Comparison of ENCODE assay signal across 21 cellular contexts in the genomic region with DNA sequence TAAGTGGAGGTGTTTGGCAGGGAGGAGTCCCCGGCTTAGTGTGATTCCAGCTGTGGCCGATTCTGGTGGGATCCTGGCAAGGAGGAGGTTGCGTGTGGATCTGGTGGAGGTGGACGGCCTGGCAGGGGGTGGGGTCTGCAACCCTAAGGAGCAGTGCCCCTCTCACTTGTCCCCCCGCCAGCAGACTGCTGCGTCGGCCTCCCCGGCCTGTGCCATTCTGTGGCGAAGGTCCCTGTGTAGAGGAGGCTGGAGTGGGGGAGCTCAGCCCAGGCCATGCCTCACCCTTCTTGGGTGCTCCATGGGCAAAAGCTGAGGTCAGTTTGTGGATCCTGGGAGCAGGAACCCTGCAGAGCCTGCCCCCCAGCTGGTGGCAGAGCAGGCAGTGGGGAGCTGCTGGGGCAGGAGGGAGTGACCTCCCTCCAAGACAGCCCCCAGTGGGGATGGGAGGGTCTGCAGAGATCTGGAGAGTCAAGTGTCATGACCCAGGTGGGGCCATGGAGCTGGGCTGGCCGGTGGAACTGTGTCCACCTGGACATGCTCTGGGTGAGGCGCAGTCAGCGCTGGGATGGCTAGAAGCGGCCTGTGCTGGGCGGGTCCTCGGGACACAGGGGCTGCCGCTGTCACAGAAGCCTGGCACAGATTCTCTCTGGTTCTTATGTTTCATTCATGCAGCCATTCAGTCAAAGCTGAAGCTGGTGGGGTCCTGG. TPM values are rescaled to one million over a fixed set of nuclear protein-coding genes. Genes with fewer than 3 reads are reported as not detected.
DNase-seq lines count a peak whose midpoint lies in the region; ATAC-seq and TF ChIP-seq lines count a peak whose summit lies in the region.
"Had no signal": no experiment of that assay in that cellular context is flagged by ENCODE, and none has a peak within 500 bp of the region (broad histone marks: within the 10 kb centered on the region; RNA-seq: fewer than 3 reads in every experiment).

No MANE protein-coding gene starts in this region.

- no peaks in the 10 kb centered on the region for H3K36me3 Mint-ChIP-seq in WTC11
- peaks cover 3% of the 10 kb centered on the region for H3K36me3 Mint-ChIP-seq in neural progenitor cell
- H3K36me3 Mint-ChIP-seq: IgD-negative memory B cell had no signal

- no peak overlapping the region for H3K4me2 ChIP-seq in neural progenitor cell

- intact Hi-C loops in Right ventricle myocardium superior (cut with DNase I) (no loop called here), spleen (cut with DNase I; ENCODE audit: low total_unique reads) (no loop called here)

- POLR2A ChIA-PET in WTC11 (lab: Charles Lee): no interaction called here

- no peaks in the 10 kb centered on the region for H3K36me3 ChIP-seq in right atrium auricular region
- no peaks in the 10 kb centered on the region for H3K36me3 ChIP-seq in neural progenitor cell
- peaks cover 0 to 48% (median 0%) of the 10 kb centered on the region in 6 donors for H3K36me3 ChIP-seq in spleen

- no peak overlapping the region for H3K4me3 ChIP-seq in right atrium auricular region
- H3K4me3 ChIP-seq in neural progenitor cell: no peak overlapping the region
- no peak overlapping the region for H3K4me3 ChIP-seq in spleen
- H3K4me3 ChIP-seq: SK-N-MC had no signal

- no peaks in the 10 kb centered on the region for H3K27me3 Mint-ChIP-seq in WTC11 (ENCODE audit: low read depth)
- H3K27me3 Mint-ChIP-seq in neural progenitor cell (ENCODE audit: insufficient read depth, low read depth): no peaks in the 10 kb centered on the region
- H3K27me3 Mint-ChIP-seq: IgD-negative memory B cell had no signal

- H3K9me3 Mint-ChIP-seq in WTC11: no peaks in the 10 kb centered on the region
- H3K9me3 Mint-ChIP-seq in neural progenitor cell: no peaks in the 10 kb centered on the region
- H3K9me3 Mint-ChIP-seq: IgD-negative memory B cell had no signal

- no peak overlapping the region for H2AFZ ChIP-seq in neural progenitor cell (replicated peaks)

- H3K27ac Mint-ChIP-seq in WTC11: peak overlapping the region; percentile 23; the same call in 1 of the 2 replicates
- H3K27ac Mint-ChIP-seq in neural progenitor cell: no peak overlapping the region

- no peak overlapping the region for H3K4me3 Mint-ChIP-seq in WTC11
- peak overlapping the region; percentile 50 for H3K4me3 Mint-ChIP-seq in neural progenitor cell

- no peak overlapping the region for H3K9ac ChIP-seq in neural progenitor cell

- peaks cover 11% of the 10 kb centered on the region for H3K79me2 ChIP-seq in neural progenitor cell (ENCODE audit: low read depth)

- DNase-seq in Right ventricle myocardium superior: peak; percentile 39
- no peak for DNase-seq in right atrium auricular region (ENCODE audit: low spot score)
- no peak for DNase-seq in WTC11 (ENCODE audit: low spot score)
- DNase-seq in neural progenitor cell (ENCODE audit: low spot score): no peak
- peak; percentile 75 for DNase-seq in spleen
- DNase-seq: AML-193; Calu3; CD8-positive, alpha-beta memory T cell; DMS153; NCI-H1417; NCI-H1694 treated with DMSO at 0.1 percent for 48 hours; NCI-H2081 treated with DMSO at 0.1 percent for 48 hours; NCI-H2171 treated with DMSO at 0.1 percent for 48 hours; NCI-H526 treated with DMSO at 0.1 percent for 48 hours; SHP77 treated with DMSO at 0.1 percent for 48 hours had no signal

- H3K27ac ChIP-seq in right atrium auricular region: peak overlapping the region in 1 of 2 donors; percentile 47
- H3K27ac ChIP-seq in neural progenitor cell: no peak overlapping the region
- H3K27ac ChIP-seq in spleen: no peak overlapping the region
- H3K27ac ChIP-seq: C4-2B, SK-N-MC had no signal

- H3K4me1 ChIP-seq in right atrium auricular region (peaks cover 0 to 44% of the 10 kb centered on the region in 2 donors), neural progenitor cell (peaks cover 5% of the 10 kb centered on the region), spleen (peaks cover 9 to 32% (median 20%) of the 10 kb centered on the region in 6 donors)

- no peak for ATAC-seq in Right ventricle myocardium superior (ENCODE audit: poor library complexity)
- ATAC-seq in WTC11: no peak
- ATAC-seq in GM21515 (IDR thresholded peaks at IDR 0.05; ENCODE audit: unreplicated experiment): no peak
- ATAC-seq in HG03139 (IDR thresholded peaks at IDR 0.05; ENCODE audit: unreplicated experiment): no peak

- H4K20me1 ChIP-seq in neural progenitor cell (ENCODE audit: low read depth): peaks cover 40% of the 10 kb centered on the region

- no peak for TF ChIP-seq POLR2A in spleen (IDR thresholded peaks at IDR 0.05)

- H3K4me1 Mint-ChIP-seq in WTC11 (peaks cover 2% of the 10 kb centered on the region; the same call in 1 of the 2 replicates), neural progenitor cell (peaks cover 15% of the 10 kb centered on the region)

- no peaks in the 10 kb centered on the region for H3K9me3 ChIP-seq in right atrium auricular region
- H3K9me3 ChIP-seq in neural progenitor cell (ENCODE audit: low read depth): no peaks in the 10 kb centered on the region
- no peaks in the 10 kb centered on the region for H3K9me3 ChIP-seq in spleen

- CTCF ChIA-PET in WTC11 (lab: Charles Lee): interaction anchor here (0.7 to 4.4 kb wide), 6 partner anchors 9 to 69 kb away, joined by 3 to 30 read pairs (median 4); a partner anchor contains a TSS

- peaks cover 5% of the 10 kb centered on the region for H3F3A ChIP-seq in neural progenitor cell (ENCODE audit: low read depth)

- 90 to 93% (median 90%) methylated on average over 12 to 16 of the region's 16 CpGs for WGBS in spleen, 5 donors

- TF ChIP-seq CTCF in right atrium auricular region (IDR thresholded peaks at IDR 0.05) (no peak), WTC11 (IDR thresholded peaks at IDR 0.05) (no peak; the same call in 1 of the 2 replicates), neural progenitor cell (IDR thresholded peaks at IDR 0.05) (no peak), spleen (IDR thresholded peaks at IDR 0.05 in 8 of 11, conservative IDR thresholded peaks at IDR 0.05 in 3 of 11) (no peak)

- H3K27me3 ChIP-seq in right atrium auricular region (no peaks in the 10 kb centered on the region), neural progenitor cell (no peaks in the 10 kb centered on the region), spleen (replicated peaks in 1 of 7) (no peaks in the 10 kb centered on the region)

TF ChIP-seq in WTC11, 78 proteins besides CTCF, POLR2A, EP300 and RAD21:
- 0 out of 2 replicates have a peak, but pooled peaks have one; percentile 0 for TF ChIP-seq ZNF121 (CRISPR knock-in tag; IDR thresholded peaks at IDR 0.05)
- TF ChIP-seq, protein P1, sequence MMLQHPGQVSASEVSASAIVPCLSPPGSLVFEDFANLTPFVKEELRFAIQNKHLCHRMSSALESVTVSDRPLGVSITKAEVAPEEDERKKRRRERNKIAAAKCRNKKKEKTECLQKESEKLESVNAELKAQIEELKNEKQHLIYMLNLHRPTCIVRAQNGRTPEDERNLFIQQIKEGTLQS (CRISPR knock-in tag; conservative IDR thresholded peaks at IDR 0.05): no peak

RNA-seq across cellular contexts. Expression of a gene that starts 5.3 kb away (rescaled TPM):
- total RNA-seq in Right ventricle myocardium superior: 110 TPM
- 10 to 100 TPM; 42.4 to 45.6 TPM for total RNA-seq in right atrium auricular region
- total RNA-seq in WTC11 (2021): 90.6 to 120 TPM (median 113 TPM) in 3 replicates
- 7.5 and 71.6 TPM in 2 replicates for total RNA-seq in neural progenitor cell (ENCODE audit: low replicate concordance)
- total RNA-seq in spleen: 10 to 100 TPM; 46.2 to 76.5 (median 72.0) TPM
- 100 to 1,000 TPM in 1 of 3 donors, 10 to 100 TPM in 2; 49.6 to 165 (median 74.1) TPM for polyA plus RNA-seq in spleen

RNA-seq across cellular contexts. Expression of a gene that starts 11.4 kb away (rescaled TPM):
- 25.1 TPM for total RNA-seq in Right ventricle myocardium superior
- 10 to 100 TPM; 17.5 to 26.9 TPM for total RNA-seq in right atrium auricular region
- total RNA-seq in WTC11 (2021): 20.0 to 28.1 TPM (median 27.1 TPM) in 3 replicates
- 4.2 and 4.7 TPM in 2 replicates for total RNA-seq in neural progenitor cell (ENCODE audit: low replicate concordance)
- total RNA-seq in spleen: 1 to 10 TPM; 1.4 to 7.3 (median 5.8) TPM
- 1 to 10 TPM; 4.2 to 9.3 (median 6.3) TPM for polyA plus RNA-seq in spleen
- total RNA-seq: H4 had no signal

RNA-seq across cellular contexts. Expression of a gene that starts 20.7 kb away (rescaled TPM):
- total RNA-seq in Right ventricle myocardium superior (2.0 TPM), right atrium auricular region (1 to 10 TPM; 2.5 to 2.7 TPM), WTC11 (2021) (30.4 to 37.5 TPM (median 34.9 TPM) in 3 replicates), neural progenitor cell (ENCODE audit: low replicate concordance) (2.5 and 7.8 TPM in 2 replicates), spleen (1 to 10 TPM; 2.2 to 8.8 (median 5.6) TPM)
- polyA plus RNA-seq in spleen: 1 to 10 TPM; 2.2 to 4.4 (median 3.4) TPM
- polyA plus RNA-seq: IgD-negative memory B cell had no signal

RNA-seq across cellular contexts. Expression of a gene that starts 38.2 kb away (rescaled TPM):
- total RNA-seq in Right ventricle myocardium superior (23.6 TPM), right atrium auricular region (10 to 100 TPM; 16.2 to 19.7 TPM), WTC11 (2021) (39.5 to 41.2 TPM (median 40.7 TPM) in 3 replicates), neural progenitor cell (ENCODE audit: low replicate concordance) (12.6 and 16.9 TPM in 2 replicates), spleen (10 to 100 TPM; 19.4 to 34.1 (median 27.9) TPM)
- 10 to 100 TPM; 20.0 to 38.2 (median 31.2) TPM for polyA plus RNA-seq in spleen

RNA-seq across cellular contexts. Expression of a gene that starts 45.9 kb away (rescaled TPM):
- total RNA-seq in Right ventricle myocardium superior (106 TPM), right atrium auricular region (100 to 1,000 TPM in 1 of 2 donors, 10 to 100 TPM in 1; 98.3 to 121 TPM), WTC11 (2021) (150 to 158 TPM (median 150 TPM) in 3 replicates), neural progenitor cell (ENCODE audit: low replicate concordance) (82.5 and 94.1 TPM in 2 replicates), spleen (100 to 1,000 TPM in 5 of 7 donors, 10 to 100 TPM in 2; 86.7 to 168 (median 111) TPM)
- 100 to 1,000 TPM in 1 of 3 donors, 10 to 100 TPM in 2; 89.2 to 121 (median 90.4) TPM for polyA plus RNA-seq in spleen

Comparison
In these comparisons a context has a peak if more than half of its experiments do, and no peak if none do; other contexts are left out.
1. DNase-seq: peak in Right ventricle myocardium superior (single experiment) and spleen (single experiment); none in right atrium auricular region (single experiment), WTC11 (single experiment) and neural progenitor cell (single experiment).